Comparison of ENCODE assay signal across 9 cellular contexts in genomic region chr1:160108888-160109662, GRCh38. TPM values are rescaled to one million over a fixed set of nuclear protein-coding genes. Genes with fewer than 3 reads are reported as not detected.
DNase-seq lines count a peak whose midpoint lies in the region; ATAC-seq and TF ChIP-seq lines count a peak whose summit lies in the region.
"Had no signal": no experiment of that assay in that cellular context is flagged by ENCODE, and none has a peak within 500 bp of the region (broad histone marks: within the 10 kb centered on the region; RNA-seq: fewer than 3 reads in every experiment).

No MANE protein-coding gene starts in this region.

- H2AFZ ChIP-seq in MM.1S (ENCODE audit: low read length) = peak overlapping the region; percentile 41

- no peaks in the 10 kb centered on the region for H3F3A ChIP-seq in MM.1S (ENCODE audit: insufficient read depth, low read length)

- peaks cover 49% of the 10 kb centered on the region for H3K27me3 Mint-ChIP-seq in activated naive CD4-positive, alpha-beta T cell treated with anti-CD3 and anti-CD28 coated beads, Interleukin-2, amount 10 ng/mL, durations not matched to agents 7 days and 5 days

- H3K4me3 ChIP-seq in MM.1S (ENCODE audit: low read length) (no peak overlapping the region), left ventricle myocardium inferior (no peak overlapping the region), sigmoid colon (no peak overlapping the region)

- H3K9me3 Mint-ChIP-seq in activated naive CD4-positive, alpha-beta T cell treated with anti-CD3 and anti-CD28 coated beads, Interleukin-2, amount 10 ng/mL, durations not matched to agents 7 days and 5 days = no peaks in the 10 kb centered on the region
- H3K9me3 Mint-ChIP-seq: T-cell had no signal

- H3K27ac ChIP-seq in MM.1S (ENCODE audit: low read length) (no peak overlapping the region), left ventricle myocardium inferior (replicated peaks) (peak overlapping the region; percentile 5), sigmoid colon (no peak overlapping the region)

- H3K79me2 ChIP-seq in MM.1S (ENCODE audit: low read length) = no peaks in the 10 kb centered on the region

- H3K36me3 Mint-ChIP-seq in activated naive CD4-positive, alpha-beta T cell treated with anti-CD3 and anti-CD28 coated beads, Interleukin-2, amount 10 ng/mL, durations not matched to agents 7 days and 5 days = no peaks in the 10 kb centered on the region
- H3K36me3 Mint-ChIP-seq: T-cell had no signal

- TF ChIP-seq POLR2A in sigmoid colon (IDR thresholded peaks at IDR 0.05) = no peak

- H3K4me1 Mint-ChIP-seq in activated naive CD4-positive, alpha-beta T cell treated with anti-CD3 and anti-CD28 coated beads, Interleukin-2, amount 10 ng/mL, durations not matched to agents 7 days and 5 days = no peaks in the 10 kb centered on the region
- H3K4me1 Mint-ChIP-seq: T-cell had no signal

- CTCF ChIA-PET in activated naive CD4-positive, alpha-beta T cell treated with anti-CD3 and anti-CD28 coated beads, Interleukin-2, amount 10 ng/mL, durations not matched to agents 7 days and 5 days (lab: Charles Lee) = interaction anchor here (0.6 to 3.5 kb wide), 12 partner anchors 8 to 270 kb away, joined by 3 to 16 read pairs (median 4); no protein-coding TSS in a partner anchor

- H3K4me3 Mint-ChIP-seq in activated naive CD4-positive, alpha-beta T cell treated with anti-CD3 and anti-CD28 coated beads, Interleukin-2, amount 10 ng/mL, durations not matched to agents 7 days and 5 days = no peak overlapping the region
- H3K4me3 Mint-ChIP-seq: T-cell had no signal

- no peaks in the 10 kb centered on the region for H3K27me3 ChIP-seq in MM.1S (replicated peaks; ENCODE audit: insufficient read depth, low read length)
- peaks cover 5% of the 10 kb centered on the region for H3K27me3 ChIP-seq in left ventricle myocardium inferior (ENCODE audit: low read depth)
- H3K27me3 ChIP-seq in sigmoid colon = no peaks in the 10 kb centered on the region

- H3K4me1 ChIP-seq in MM.1S (ENCODE audit: low read length) = no peaks in the 10 kb centered on the region
- H3K4me1 ChIP-seq in left ventricle myocardium inferior = peaks cover 15% of the 10 kb centered on the region
- H3K4me1 ChIP-seq in sigmoid colon = peaks cover 0 to 28% (median 11%) of the 10 kb centered on the region in 4 donors

- ATAC-seq in HG02623 (IDR thresholded peaks at IDR 0.05; ENCODE audit: unreplicated experiment) (no peak), GM19467 (IDR thresholded peaks at IDR 0.05; ENCODE audit: unreplicated experiment) (no peak)

- peak overlapping the region; percentile 43 for H3K27ac Mint-ChIP-seq in activated naive CD4-positive, alpha-beta T cell treated with anti-CD3 and anti-CD28 coated beads, Interleukin-2, amount 10 ng/mL, durations not matched to agents 7 days and 5 days

- no peak for TF ChIP-seq EP300 in sigmoid colon (IDR thresholded peaks at IDR 0.05)

- no peak overlapping the region for H3K9ac ChIP-seq in MM.1S (ENCODE audit: low read length)

- 48 to 55% methylated on average over 6 of the region's 6 CpGs for WGBS in sigmoid colon, 2 donors

- H3K9me3 ChIP-seq in MM.1S (replicated peaks; ENCODE audit: insufficient read depth, low read length) (no peaks in the 10 kb centered on the region), left ventricle myocardium inferior (replicated peaks) (no peaks in the 10 kb centered on the region), sigmoid colon (no peaks in the 10 kb centered on the region)

- peak; percentile 81 for TF ChIP-seq CTCF in MM.1S (IDR thresholded peaks at IDR 0.05; ENCODE audit: low read length)
- TF ChIP-seq CTCF in left ventricle myocardium inferior (IDR thresholded peaks at IDR 0.05; ENCODE audit: borderline replicate concordance) = peak; percentile 67
- TF ChIP-seq CTCF in sigmoid colon (IDR thresholded peaks at IDR 0.05) = peak in 2 of 4 experiments; percentile 15 to 36

- no peak overlapping the region for H3K4me2 ChIP-seq in MM.1S (ENCODE audit: low read depth, low read length)

- no peaks in the 10 kb centered on the region for H4K20me1 ChIP-seq in MM.1S (ENCODE audit: insufficient read depth, low read length)

- intact Hi-C loops in left ventricle myocardium inferior (cut with micrococcal nuclease) = no loop called here
- intact Hi-C loops in sigmoid colon (cut with DNase I) = loop anchor here (10.0 kb wide), 1 partner anchor 266 kb away; no protein-coding TSS in a partner anchor

- peak; percentile 70 for DNase-seq in ELR (ENCODE audit: low read depth)
- DNase-seq in MM.1S = peak; percentile 71
- peak; percentile 59 for DNase-seq in activated naive CD4-positive, alpha-beta T cell treated with anti-CD3 and anti-CD28 coated beads, Interleukin-2, amount 10 ng/mL, durations not matched to agents 7 days and 5 days
- no peak for DNase-seq in left ventricle myocardium inferior
- peak; percentile 29 for DNase-seq in stimulated activated CD4-positive, alpha-beta T cell treated with anti-CD3 and anti-CD28 coated beads, Interleukin-2, amount 100 ng/mL, for 4 hours (ENCODE audit: low read depth)
- DNase-seq in sigmoid colon = no peak

- H3K36me3 ChIP-seq in MM.1S (replicated peaks; ENCODE audit: insufficient read depth, low read length) (no peaks in the 10 kb centered on the region), left ventricle myocardium inferior (no peaks in the 10 kb centered on the region), sigmoid colon (no peaks in the 10 kb centered on the region)

- H3K9me2 ChIP-seq in MM.1S (replicated peaks; ENCODE audit: insufficient read depth, low read length) = no peaks in the 10 kb centered on the region

RNA-seq across cellular contexts. Expression of gene ATP1A2, which starts 6.5 kb away (rescaled TPM):
- total RNA-seq in left ventricle myocardium inferior (401 TPM), sigmoid colon (100 to 1,000 TPM in 2 of 4 donors, 10 to 100 TPM in 2; 60.7 to 153 (median 102) TPM)
- 1 to 10 TPM in 2 of 3 donors, under 1 TPM in 1; 0.92 to 5.7 (median 1.8) TPM for polyA plus RNA-seq in sigmoid colon

RNA-seq across cellular contexts. Expression of gene IGSF8, which starts 10.7 kb away (rescaled TPM):
- total RNA-seq in left ventricle myocardium inferior (18.2 TPM), sigmoid colon (10 to 100 TPM; 11.1 to 11.4 (median 11.3) TPM)
- 10 to 100 TPM in 1 of 3 donors, 1 to 10 TPM in 2; 4.8 to 34.9 (median 7.2) TPM for polyA plus RNA-seq in sigmoid colon

RNA-seq across cellular contexts. Expression of gene KCNJ9, which starts 27.7 kb away (rescaled TPM):
- 0.05 TPM for total RNA-seq in left ventricle myocardium inferior
- under 1 TPM; under 0.01 to 0.36 (median 0.27) TPM for total RNA-seq in sigmoid colon
- under 1 TPM in 1 of 3 donors, not detected in 2; 0.22 TPM for polyA plus RNA-seq in sigmoid colon
- total RNA-seq: T-cell had no signal

RNA-seq across cellular contexts. Expression of gene KCNJ10, which starts 39.1 kb away (rescaled TPM):
- total RNA-seq in left ventricle myocardium inferior = not detected
- total RNA-seq in sigmoid colon = under 1 TPM in 2 of 4 donors, not detected in 2; 0.27 to 0.36 TPM
- 1 to 10 TPM in 1 of 3 donors, under 1 TPM in 1, not detected in 1; 0.23 to 1.3 TPM for polyA plus RNA-seq in sigmoid colon

RNA-seq across cellular contexts. Expression of gene ATP1A4, which starts 42.3 kb away (rescaled TPM):
- total RNA-seq in left ventricle myocardium inferior (0.11 TPM), sigmoid colon (1 to 10 TPM in 1 of 4 donors, under 1 TPM in 1, not detected in 2; 0.27 to 3.0 TPM)
- under 1 TPM in 1 of 3 donors, not detected in 2; 0.22 TPM for polyA plus RNA-seq in sigmoid colon
- total RNA-seq: T-cell had no signal

Comparison
In these comparisons a context has a peak if more than half of its experiments do, and no peak if none do; other contexts are left out.
1. DNase-seq: peak in ELR (single experiment), MM.1S (single experiment), activated naive CD4-positive, alpha-beta T cell treated with anti-CD3 and anti-CD28 coated beads, Interleukin-2, amount 10 ng/mL, durations not matched to agents 7 days and 5 days (single experiment) and stimulated activated CD4-positive, alpha-beta T cell treated with anti-CD3 and anti-CD28 coated beads, Interleukin-2, amount 100 ng/mL, for 4 hours (single experiment); none in left ventricle myocardium inferior (single experiment) and sigmoid colon (single experiment).